Comparison of ENCODE assay signal across 17 cellular contexts in the genomic region with DNA sequence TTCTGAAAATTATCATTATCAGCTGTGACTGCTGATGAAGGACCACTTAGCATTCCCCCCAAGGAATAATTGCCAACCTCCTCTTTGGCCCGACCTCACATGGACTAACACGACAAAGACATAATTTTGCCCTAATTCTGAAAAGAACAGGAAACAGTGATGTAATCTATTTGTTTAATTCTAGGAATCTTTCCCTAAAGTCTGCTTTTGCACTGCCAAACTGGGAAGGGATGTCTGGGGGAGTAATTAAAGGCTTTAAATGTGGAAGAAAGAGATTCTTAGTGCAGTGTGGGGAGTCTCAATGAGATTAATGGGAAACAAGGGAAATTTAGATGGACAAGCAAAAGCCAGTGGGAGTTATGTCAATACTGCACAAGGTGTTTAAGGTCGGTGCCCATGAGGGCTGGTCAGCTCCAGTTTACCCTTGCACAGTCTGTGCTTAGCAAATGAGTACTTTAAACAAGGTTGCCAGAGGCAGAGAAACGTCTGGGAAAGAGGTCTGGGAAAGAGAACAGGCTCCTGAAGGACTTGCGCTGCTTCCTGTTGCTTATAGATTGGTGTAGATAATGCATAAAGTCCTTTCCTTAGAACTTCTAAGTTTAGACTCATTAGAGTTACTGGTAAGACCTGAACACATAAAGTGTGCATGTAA.
DNase-seq lines count a peak whose midpoint lies in the region; ATAC-seq, FAIRE-seq and TF ChIP-seq lines count a peak whose summit lies in the region.
"Had no signal": no experiment of that assay in that cellular context is flagged by ENCODE, and none has a peak within 500 bp of the region (broad histone marks: within the 10 kb centered on the region; RNA-seq: fewer than 3 reads in every experiment).

No MANE protein-coding gene starts in this region.

- H4K5ac ChIP-seq in mesendoderm (ENCODE audit: low read length) = no peak overlapping the region

- no peaks in the 10 kb centered on the region for H3K4me1 ChIP-seq in HEK293 (ENCODE audit: control insufficient read depth, insufficient read depth, low read length)
- H3K4me1 ChIP-seq in endothelial cell of umbilical vein (ENCODE audit: control insufficient read depth, extremely low read depth, insufficient read depth, low read length) = peaks cover 4% of the 10 kb centered on the region
- H3K4me1 ChIP-seq in mesendoderm (ENCODE audit: control insufficient read depth, low read depth, low read length) = peaks cover 2% of the 10 kb centered on the region
- no peaks in the 10 kb centered on the region for H3K4me1 ChIP-seq in ascending aorta
- peaks cover 0 to 5% (median 0%) of the 10 kb centered on the region in 4 donors for H3K4me1 ChIP-seq in stomach
- H3K4me1 ChIP-seq: BE2C, Peyer's patch had no signal

- H3K27me3 ChIP-seq in endothelial cell of umbilical vein (ENCODE audit: control insufficient read depth in 2 of 2, insufficient read depth in 2 of 2, low read length in 2 of 2) (peaks cover 0 to 1% of the 10 kb centered on the region in 2 experiments), mesendoderm (ENCODE audit: insufficient read depth, low read length, poor library complexity) (no peaks in the 10 kb centered on the region), ascending aorta (no peaks in the 10 kb centered on the region), stomach (no peaks in the 10 kb centered on the region)
- H3K27me3 ChIP-seq: BE2C, Peyer's patch had no signal

- no peak overlapping the region for H2AK5ac ChIP-seq in mesendoderm (ENCODE audit: low read length)

- H2BK120ac ChIP-seq in mesendoderm (ENCODE audit: low read depth, low read length) = no peak overlapping the region

- H3K4me3 ChIP-seq in HEK293 (ENCODE audit: low read depth, low read length) (no peak overlapping the region), endothelial cell of umbilical vein (replicated peaks in 1 of 3; ENCODE audit: insufficient read depth in 1 of 3, low read depth in 1 of 3, low read length in 3 of 3) (no peak overlapping the region), mesendoderm (ENCODE audit: low read length) (no peak overlapping the region), ascending aorta (no peak overlapping the region), stomach (no peak overlapping the region)
- H3K4me3 ChIP-seq: Peyer's patch had no signal

- H3K9me3 ChIP-seq in HEK293 (ENCODE audit: control insufficient read depth, insufficient read depth, low read depth, low read length) (no peaks in the 10 kb centered on the region), endothelial cell of umbilical vein (replicated peaks; ENCODE audit: control insufficient read depth, insufficient read depth, low read length) (no peaks in the 10 kb centered on the region), ascending aorta (no peaks in the 10 kb centered on the region), stomach (no peaks in the 10 kb centered on the region)
- H3K9me3 ChIP-seq: BE2C, Peyer's patch had no signal

- peak overlapping the region; percentile 38 for H3K56ac ChIP-seq in mesendoderm (ENCODE audit: low read length)

- H3K4me2 ChIP-seq in endothelial cell of umbilical vein (ENCODE audit: insufficient read depth, low read length) (peak overlapping the region; percentile 12), mesendoderm (ENCODE audit: low read length) (no peak overlapping the region)

- TF ChIP-seq EP300 in stomach (IDR thresholded peaks at IDR 0.05) = no peak

- H3K23ac ChIP-seq in mesendoderm (ENCODE audit: low read length) = no peak overlapping the region

- no peaks in the 10 kb centered on the region for H3K9me3 Mint-ChIP-seq in WTC11
- H3K9me3 Mint-ChIP-seq: CD4-positive, alpha-beta T cell had no signal

- H3K36me3 ChIP-seq in HEK293 (ENCODE audit: control insufficient read depth in 2 of 2, insufficient read depth in 1 of 2, low read length in 2 of 2) (no peaks in the 10 kb centered on the region), endothelial cell of umbilical vein (ENCODE audit: control insufficient read depth in 2 of 2, extremely low read depth in 1 of 2, insufficient read depth in 2 of 2, low read length in 2 of 2) (no peaks in the 10 kb centered on the region), mesendoderm (ENCODE audit: control insufficient read depth, insufficient read depth, low read length) (no peaks in the 10 kb centered on the region), ascending aorta (no peaks in the 10 kb centered on the region), stomach (no peaks in the 10 kb centered on the region)
- H3K36me3 ChIP-seq: BE2C, Peyer's patch had no signal

- no peak overlapping the region for H3K4me3 Mint-ChIP-seq in WTC11
- H3K4me3 Mint-ChIP-seq: CD4-positive, alpha-beta T cell had no signal

- peak overlapping the region; percentile 31 for H3K4ac ChIP-seq in mesendoderm (ENCODE audit: low read depth, low read length)

- intact Hi-C loops in endothelial cell of umbilical vein (cut with micrococcal nuclease) (no loop called here), sciatic nerve (cut with DNase I) (no loop called here), ascending aorta (cut with DNase I) (no loop called here), stomach (cut with DNase I; ENCODE audit: low total_unique reads) (no loop called here)

- no peaks in the 10 kb centered on the region for H3K27me3 Mint-ChIP-seq in WTC11 (ENCODE audit: low read depth)

- H2BK15ac ChIP-seq in mesendoderm (replicated peaks; ENCODE audit: low read depth) = no peak overlapping the region

- no TSS peak for BruUV-seq in endothelial cell of umbilical vein (replicated peaks; lab: Mats Ljungman, UMichigan)

- H3K9me1 ChIP-seq in endothelial cell of umbilical vein (replicated peaks; ENCODE audit: control insufficient read depth, extremely low read depth, insufficient read depth, low read length) = no peaks in the 10 kb centered on the region

- no peaks in the 10 kb centered on the region for H4K20me1 ChIP-seq in endothelial cell of umbilical vein (replicated peaks; ENCODE audit: control insufficient read depth, extremely low read depth, insufficient read depth, low read length)

- H3K79me2 ChIP-seq in endothelial cell of umbilical vein (ENCODE audit: control insufficient read depth, insufficient read depth, low read length) = no peaks in the 10 kb centered on the region
- H3K79me2 ChIP-seq in mesendoderm (ENCODE audit: control insufficient read depth, insufficient read depth, low read length) = no peaks in the 10 kb centered on the region

- no peak overlapping the region for H4K8ac ChIP-seq in mesendoderm (ENCODE audit: low read depth, low read length)

- no peaks in the 10 kb centered on the region for H3K79me1 ChIP-seq in mesendoderm (ENCODE audit: low read length)

- TF ChIP-seq POLR2A in endothelial cell of umbilical vein (IDR thresholded peaks at IDR 0.05; ENCODE audit: low read depth, low read length) (no peak), stomach (IDR thresholded peaks at IDR 0.05) (no peak)

- H2BK5ac ChIP-seq in mesendoderm (ENCODE audit: low read length) = peak overlapping the region; percentile 47

- WGBS in mesendoderm (ENCODE audit: extremely low coverage, insufficient coverage, low lambda C conversion rate) = no CpG with 5 or more reads among the region's 5 CpGs
- 41 to 52% (median 47%) methylated on average over 5 of the region's 5 CpGs for WGBS in stomach, 5 donors

- TF ChIP-seq CTCF in HEK293 (tag by site-specific recombination; IDR thresholded peaks at IDR 0.05) (no peak), endothelial cell of umbilical vein (IDR thresholded peaks at IDR 0.05; ENCODE audit: extremely low read depth in 1 of 2, insufficient read depth in 1 of 2, low read depth in 1 of 2, low read length in 2 of 2) (no peak), WTC11 (IDR thresholded peaks at IDR 0.05) (no peak), ascending aorta (IDR thresholded peaks at IDR 0.05) (no peak), stomach (IDR thresholded peaks at IDR 0.05) (no peak)

- H3K36me3 Mint-ChIP-seq in WTC11 = no peaks in the 10 kb centered on the region

- no peak for FAIRE-seq in endothelial cell of umbilical vein (lab: Jason Lieb, UNC)

- CTCF ChIA-PET in HEK293 (lab: Yijun Ruan, JAX) = no interaction called here
- CTCF ChIA-PET in endothelial cell of umbilical vein (lab: Charles Lee) = no interaction called here
- CTCF ChIA-PET in WTC11 (lab: Charles Lee) = no interaction called here

- dilution Hi-C loops in endothelial cell of umbilical vein (cut with MboI; ENCODE audit: extremely low pct_ligation_motif_present, low sequenced_read_pairs) = no loop called here

- ATAC-seq in sciatic nerve = peak; percentile 28
- ATAC-seq in WTC11 = no peak
- ATAC-seq: SK-N-SH treated with all-trans-retinoic acid at 6 μM for 48 hours had no signal

- no peak overlapping the region for H2AFZ ChIP-seq in endothelial cell of umbilical vein (ENCODE audit: low read depth, low read length)

- no peak overlapping the region for H3K27ac Mint-ChIP-seq in WTC11
- H3K27ac Mint-ChIP-seq: CD4-positive, alpha-beta T cell had no signal

- POLR2A ChIA-PET in HEK293 (lab: Yijun Ruan, JAX) = no interaction called here
- POLR2A ChIA-PET in endothelial cell of umbilical vein (lab: Charles Lee) = no interaction called here
- POLR2A ChIA-PET in WTC11 (lab: Charles Lee) = no interaction called here

- peak; percentile 47 for DNase-seq in endothelial cell of umbilical vein (ENCODE audit: low read depth, low spot score)
- no peak for DNase-seq in mesendoderm
- no peak for DNase-seq in sciatic nerve (ENCODE audit: low spot score)
- no peak for DNase-seq in WTC11 (ENCODE audit: low spot score)
- DNase-seq in ascending aorta (ENCODE audit: low spot score in 2 of 2) = no peak
- no peak for DNase-seq in stomach
- DNase-seq: BE2C; CD4-positive, alpha-beta T cell; EL; HCEC 1CT; NCI-H1930; NCI-H2171; NCI-H82; Peyer's patch; SHP77 had no signal

- H3K4me1 Mint-ChIP-seq in WTC11 = peaks cover 26% of the 10 kb centered on the region

- no peak overlapping the region for H3K18ac ChIP-seq in mesendoderm (ENCODE audit: low read length)

- no peak overlapping the region for H3K27ac ChIP-seq in HEK293 (ENCODE audit: extremely low read depth, low read depth, low read length)
- H3K27ac ChIP-seq in endothelial cell of umbilical vein (ENCODE audit: insufficient read depth, low read depth, low read length) = no peak overlapping the region
- H3K27ac ChIP-seq in mesendoderm (ENCODE audit: low read depth, low read length) = no peak overlapping the region
- no peak overlapping the region for H3K27ac ChIP-seq in ascending aorta
- H3K27ac ChIP-seq in stomach = no peak overlapping the region
- H3K27ac ChIP-seq: Peyer's patch had no signal

- H3K9ac ChIP-seq in endothelial cell of umbilical vein (replicated peaks; ENCODE audit: extremely low read depth, insufficient read depth, low read length) (no peak overlapping the region), mesendoderm (ENCODE audit: low read length) (no peak overlapping the region)

TF ChIP-seq in HEK293, 187 proteins besides CTCF, POLR2A, EP300 and RAD21 (continues in another document):
- no peak for TF ChIP-seq ZNF133 (tag by site-specific recombination; IDR thresholded peaks at IDR 0.05)

TF ChIP-seq in endothelial cell of umbilical vein, 7 proteins besides CTCF, POLR2A, EP300 and RAD21:
- TF ChIP-seq MYC (IDR thresholded peaks at IDR 0.05; ENCODE audit: low read depth, low read length) (no peak), GATA2 (IDR thresholded peaks at IDR 0.05; ENCODE audit: insufficient read depth, insufficient read length, low read depth, low read length) (no peak)

Comparison
In these comparisons a context has a peak if more than half of its experiments do, and no peak if none do; other contexts are left out.
1. Of the 8 proteins assayed by ChIP-seq in both HEK293 and WTC11: peak only in HEK293: ATF2; only in WTC11: none; in both: none; in neither: 7.